In genomic region chr12:57175428-57176138, GRCh38 we compare ENCODE assay signal across 8 cellular contexts. TPM values are rescaled to one million over a fixed set of nuclear protein-coding genes. Genes with fewer than 3 reads are reported as not detected.
DNase-seq lines count a peak whose midpoint lies in the region; ATAC-seq and TF ChIP-seq lines count a peak whose summit lies in the region.

No MANE protein-coding gene starts in this region.

- DNase-seq in Ammon's horn (ENCODE audit: low spot score) = peak; percentile 87
- DNase-seq in HPDE6-E6E7 (ENCODE audit: extremely low spot score) = peak; percentile 97
- DNase-seq in NOMO-1 treated with dmso at 0.1 percent for 144 hours (lab: John Stamatoyannopoulos, UW; ENCODE audit: unreplicated experiment) = peak; percentile 39
- DNase-seq in activated T-helper 1 cell treated with Interleukin-2 at 50 U/mL for 16 hours (ENCODE audit: low read depth) = peak; percentile 14
- DNase-seq in fibroblast of villous mesenchyme (ENCODE audit: low read depth) = peak; percentile 80
- peak; percentile 94 for DNase-seq in omental fat pad (ENCODE audit: low spot score)
- no peak for DNase-seq in NCI-H446 treated with DMSO at 0.1 percent for 48 hours (lab: John Stamatoyannopoulos, UW)

- no peak overlapping the region for H3K4me3 ChIP-seq in fibroblast of villous mesenchyme (ENCODE audit: low read depth, low read length)

- TF ChIP-seq CTCF in fibroblast of villous mesenchyme (IDR thresholded peaks at IDR 0.05; ENCODE audit: insufficient read depth, low read depth, low read length) (peak; percentile 77), omental fat pad (IDR thresholded peaks at IDR 0.05) (peak in 1 of 3 donors; percentile 48)

- peak; percentile 49 for ATAC-seq in omental fat pad (ENCODE audit: low FRiP score)
- ATAC-seq in GM19328 (IDR thresholded peaks at IDR 0.05; ENCODE audit: unreplicated experiment) = no peak

RNA-seq across cellular contexts. Expression of gene LRP1-AS, which starts 28.2 kb away (rescaled TPM):
- not detected in 2 replicates for total RNA-seq in fibroblast of villous mesenchyme
- total RNA-seq in omental fat pad = not detected

RNA-seq across cellular contexts. Expression of gene NXPH4, which starts 41.0 kb away (rescaled TPM):
- total RNA-seq in fibroblast of villous mesenchyme (1.3 and 1.6 TPM in 2 replicates), omental fat pad (1 to 10 TPM in 2 of 4 donors, under 1 TPM in 1, not detected in 1; 0.56 to 2.4 (median 1.4) TPM)

RNA-seq across cellular contexts. Expression of gene LRP1, which starts 47.3 kb away (rescaled TPM):
- total RNA-seq in fibroblast of villous mesenchyme = 228 and 277 TPM in 2 replicates
- total RNA-seq in omental fat pad = 100 to 1,000 TPM; 312 to 592 (median 571) TPM

RNA-seq across cellular contexts. Expression of gene SHMT2, which starts 53.9 kb away (rescaled TPM):
- total RNA-seq in fibroblast of villous mesenchyme (199 and 316 TPM in 2 replicates), omental fat pad (10 to 100 TPM; 45.2 to 66.4 (median 55.0) TPM)
